8 cellular contexts compared by ENCODE assay signal in genomic region chr7:36152756-36153570, GRCh38. TPM values are rescaled to one million over a fixed set of nuclear protein-coding genes. Genes with fewer than 3 reads are reported as not detected.
A peak's percentile ranks its signal among the peaks of the same experiment; 100 is the strongest.
DNase-seq lines count a peak whose midpoint lies in the region; ATAC-seq and TF ChIP-seq lines count a peak whose summit lies in the region.

Gene EEPD1, plus strand, starts transcription at chr7:36153254. Its CDS starts 1,071 bp downstream, at chr7:36154325.

- no peaks in the 10 kb centered on the region for H3K36me3 ChIP-seq in right lobe of liver

- peak within 1 kb of the TSS; percentile 44 to 97 (median 91) for H3K27ac ChIP-seq in dorsolateral prefrontal cortex
- peak within 1 kb of the TSS; percentile 86 to 96 (median 93) for H3K27ac ChIP-seq in right lobe of liver

- no peaks in the 10 kb centered on the region for H3K27me3 Mint-ChIP-seq in activated CD4-positive, alpha-beta memory T cell treated with anti-CD3 and anti-CD28 coated beads for 36 hours

- peak in 18 of 56 donors; percentile 6 to 26 (median 12) for TF ChIP-seq CTCF in dorsolateral prefrontal cortex (IDR thresholded peaks at IDR 0.05 in 54 of 56, conservative IDR thresholded peaks at IDR 0.05 in 2 of 56; ENCODE audit: low read depth in 1 of 56, partially characterized antibody in 56 of 56)
- TF ChIP-seq CTCF in right lobe of liver (IDR thresholded peaks at IDR 0.05), result no peak

- H3K9me3 ChIP-seq in right lobe of liver, result no peaks in the 10 kb centered on the region

- H3K4me3 Mint-ChIP-seq in activated CD4-positive, alpha-beta memory T cell treated with anti-CD3 and anti-CD28 coated beads for 36 hours, result peak within 1 kb of the TSS; percentile 75

- ATAC-seq in GM19452 (IDR thresholded peaks at IDR 0.05; ENCODE audit: unreplicated experiment) (peak; percentile 96), HG03575 (IDR thresholded peaks at IDR 0.05; ENCODE audit: extremely low read depth, insufficient number of reproducible peaks, low FRiP score, unreplicated experiment) (peak; percentile 86), right lobe of liver (peak; percentile 81 to 93 (median 84))

- peak; percentile 98 for TF ChIP-seq POLR2A in right lobe of liver (IDR thresholded peaks at IDR 0.05)

- intact Hi-C loops in activated CD4-positive, alpha-beta memory T cell treated with anti-CD3 and anti-CD28 coated beads for 36 hours (cut with micrococcal nuclease), result loop anchor here (1.0 to 10.0 kb wide), 6 partner anchors 38 to 1116 kb away; partner anchors contain the start of genes DPY19L1 and SEPTIN7
- intact Hi-C loops in dorsolateral prefrontal cortex (cut with DNase I), result loop anchor here (2.0 kb wide), 1 partner anchor 128 kb away; no protein-coding TSS in a partner anchor
- intact Hi-C loops in right lobe of liver (cut with DNase I), result loop anchor here in 1 of 2 donors (10.0 kb wide), 1 partner anchor 132 kb away; no protein-coding TSS in a partner anchor

- CTCF ChIA-PET in activated CD4-positive, alpha-beta memory T cell treated with anti-CD3 and anti-CD28 coated beads for 36 hours (lab: Charles Lee), result no interaction called here

- H3K4me1 Mint-ChIP-seq in activated CD4-positive, alpha-beta memory T cell treated with anti-CD3 and anti-CD28 coated beads for 36 hours (ENCODE audit: low read depth), result peaks cover 27% of the 10 kb centered on the region

- peaks cover 2% of the 10 kb centered on the region for H3K9me3 Mint-ChIP-seq in activated CD4-positive, alpha-beta memory T cell treated with anti-CD3 and anti-CD28 coated beads for 36 hours

- H3K27me3 ChIP-seq in dorsolateral prefrontal cortex (no peaks in the 10 kb centered on the region), right lobe of liver (no peaks in the 10 kb centered on the region)

- WGBS in right lobe of liver (ENCODE audit: insufficient coverage, low coverage, low lambda C conversion rate, missing lambda C conversion rate), result 0% methylated on average over 16 of the region's 88 CpGs

- H3K4me3 ChIP-seq in dorsolateral prefrontal cortex, result peak within 1 kb of the TSS; percentile 52 to 98 (median 87)
- peak within 1 kb of the TSS; percentile 68 to 83 (median 81) for H3K4me3 ChIP-seq in right lobe of liver

- H3K4me1 ChIP-seq in right lobe of liver, result peaks cover 0 to 61% (median 20%) of the 10 kb centered on the region in 4 donors

- H3K36me3 Mint-ChIP-seq in activated CD4-positive, alpha-beta memory T cell treated with anti-CD3 and anti-CD28 coated beads for 36 hours, result no peaks in the 10 kb centered on the region

- DNase-seq in CD1c-positive myeloid dendritic cell (ENCODE audit: extremely low spot score) (peak; percentile 100), NCI-H82 (lab: John Stamatoyannopoulos, UW) (peak; percentile 99), dorsolateral prefrontal cortex (peak; percentile 99 to 100 (median 100)), right lobe of liver (peak; percentile 100)
- peak; percentile 100 for DNase-seq in activated CD4-positive, alpha-beta memory T cell treated with anti-CD3 and anti-CD28 coated beads for 36 hours
- DNase-seq in stimulated activated CD4-positive, alpha-beta T cell treated with anti-CD3 and anti-CD28 coated beads, Interleukin-4, amount 100 ng/mL, for 24 hours, result peak; percentile 100

- peak within 1 kb of the TSS; percentile 21 for H3K27ac Mint-ChIP-seq in activated CD4-positive, alpha-beta memory T cell treated with anti-CD3 and anti-CD28 coated beads for 36 hours

- POLR2A ChIA-PET in activated CD4-positive, alpha-beta memory T cell treated with anti-CD3 and anti-CD28 coated beads for 36 hours (lab: Charles Lee), result interaction anchor here (1.0 kb wide), 1 partner anchor 41 kb away, joined by 3 read pairs; no protein-coding TSS in a partner anchor

RNA-seq across cellular contexts. Expression of gene EEPD1, which starts in this region (rescaled TPM):
- 1 to 10 TPM; 1.2 to 1.3 TPM for total RNA-seq in activated CD4-positive, alpha-beta memory T cell treated with anti-CD3 and anti-CD28 coated beads for 36 hours
- total RNA-seq in dorsolateral prefrontal cortex (10 to 100 TPM in 119 of 120 experiments, 1 to 10 TPM in 1; 9.9 to 35.5 (median 17.5) TPM), right lobe of liver (10 to 100 TPM in 4 of 6 experiments, 1 to 10 TPM in 2; 5.9 to 18.6 (median 10.6) TPM)

Comparison
In these comparisons a context has a peak if more than half of its experiments do, and no peak if none do; other contexts are left out.
1. Peak in every context shown above with its lines: DNase-seq, ATAC-seq, H3K4me3 ChIP-seq and H3K27ac ChIP-seq.